ENCODE assay signal across 1 cellular context in genomic region chr12:1083086-1083887, GRCh38.
TF ChIP-seq lines count a peak whose summit lies in the region.

No MANE protein-coding gene starts in this region.

TF ChIP-seq in HEK293, 187 proteins besides CTCF, POLR2A, EP300 and RAD21 (continued from another document):
- TF ChIP-seq ZNF148 (tag by site-specific recombination; IDR thresholded peaks at IDR 0.05; ENCODE audit: borderline replicate concordance) (no peak), ZSCAN30 (tag by site-specific recombination; IDR thresholded peaks at IDR 0.05) (peak; percentile 17; the same call in 1 of the 2 replicates), ZNF221 (tag by site-specific recombination; IDR thresholded peaks at IDR 0.05; ENCODE audit: borderline replicate concordance) (no peak), ZNF24 (tag by site-specific recombination; IDR thresholded peaks at IDR 0.05) (no peak), GLI4 (tag by site-specific recombination; IDR thresholded peaks at IDR 0.05) (no peak), ZNF23 (tag by site-specific recombination; IDR thresholded peaks at IDR 0.05; ENCODE audit: borderline replicate concordance) (no peak), PRDM1 (tag by site-specific recombination; IDR thresholded peaks at IDR 0.05) (0 out of 2 replicates have a peak, but pooled peaks have one; percentile 5), ZBTB21 (tag by site-specific recombination; IDR thresholded peaks at IDR 0.05) (no peak), ZSCAN23 (tag by site-specific recombination; IDR thresholded peaks at IDR 0.05) (no peak)
